In genomic region chr4:26020083-26020668, GRCh38 we compare ENCODE assay signal across 11 cellular contexts.
A peak's percentile ranks its signal among the peaks of the same experiment; 100 is the strongest.
DNase-seq lines count a peak whose midpoint lies in the region; ATAC-seq lines count a peak whose summit lies in the region.
"Had no signal": no experiment of that assay in that cellular context is flagged by ENCODE, and none has a peak within 500 bp of the region (broad histone marks: within the 10 kb centered on the region; RNA-seq: fewer than 3 reads in every experiment).

No MANE protein-coding gene starts in this region.

- peak overlapping the region; percentile 70 for H3K27ac Mint-ChIP-seq in dendritic cell treated with granulocyte-macrophage colony-stimulating factor and Interleukin-4, amounts not matched to agents 40 ng/mL and 50 ng/mL, for 4 days

- peaks cover 71% of the 10 kb centered on the region for H3K4me1 Mint-ChIP-seq in dendritic cell treated with granulocyte-macrophage colony-stimulating factor and Interleukin-4, amounts not matched to agents 40 ng/mL and 50 ng/mL, for 4 days (ENCODE audit: low read depth)

- no peak for DNase-seq in activated CD4-positive, CD25-positive, alpha-beta regulatory T cell (lab: John Stamatoyannopoulos, UW)
- peak; percentile 67 for DNase-seq in RPMI7951 (ENCODE audit: low read depth)
- peak; percentile 9 to 42 for DNase-seq in stimulated activated CD4-positive, alpha-beta T cell treated with anti-CD3 and anti-CD28 coated beads, Interleukin-2, amount 100 ng/mL, for 24 hours
- DNase-seq in NCI-H345 (lab: John Stamatoyannopoulos, UW), result no peak
- DNase-seq: NCI-H446, nephron progenitor cell had no signal

- H3K9me3 Mint-ChIP-seq in dendritic cell treated with granulocyte-macrophage colony-stimulating factor and Interleukin-4, amounts not matched to agents 40 ng/mL and 50 ng/mL, for 4 days, result no peaks in the 10 kb centered on the region
- H3K9me3 Mint-ChIP-seq: nephron progenitor cell had no signal

- intact Hi-C loops in dendritic cell treated with granulocyte-macrophage colony-stimulating factor and Interleukin-4, amounts not matched to agents 40 ng/mL and 50 ng/mL, for 4 days (cut with micrococcal nuclease), result loop anchor here (2.0 kb wide), 1 partner anchor 19 kb away; no protein-coding TSS in a partner anchor

- no peak overlapping the region for H3K4me3 Mint-ChIP-seq in dendritic cell treated with granulocyte-macrophage colony-stimulating factor and Interleukin-4, amounts not matched to agents 40 ng/mL and 50 ng/mL, for 4 days
- H3K4me3 Mint-ChIP-seq: nephron progenitor cell had no signal

- no peaks in the 10 kb centered on the region for H3K36me3 Mint-ChIP-seq in dendritic cell treated with granulocyte-macrophage colony-stimulating factor and Interleukin-4, amounts not matched to agents 40 ng/mL and 50 ng/mL, for 4 days (ENCODE audit: low read depth)

- ATAC-seq in activated CD4-positive, CD25-positive, alpha-beta regulatory T cell treated with anti-CD3 and anti-CD28 coated beads, Interleukin-2, amount 50 U/mL, for 24 hours, result peak; percentile 85 to 93
- ATAC-seq in HG03139 (IDR thresholded peaks at IDR 0.05; ENCODE audit: unreplicated experiment) (no peak), HG02610 (IDR thresholded peaks at IDR 0.05; ENCODE audit: unreplicated experiment) (no peak)
- ATAC-seq: esophagus mucosa had no signal

- peaks cover 15% of the 10 kb centered on the region for H3K27me3 Mint-ChIP-seq in dendritic cell treated with granulocyte-macrophage colony-stimulating factor and Interleukin-4, amounts not matched to agents 40 ng/mL and 50 ng/mL, for 4 days

Comparison
In these comparisons a context has a peak if more than half of its experiments do, and no peak if none do; other contexts are left out.
1. ATAC-seq: peak in activated CD4-positive, CD25-positive, alpha-beta regulatory T cell treated with anti-CD3 and anti-CD28 coated beads, Interleukin-2, amount 50 U/mL, for 24 hours (2 of 2); none in HG03139 (single experiment) and HG02610 (single experiment).
2. DNase-seq: peak in RPMI7951 (single experiment) and stimulated activated CD4-positive, alpha-beta T cell treated with anti-CD3 and anti-CD28 coated beads, Interleukin-2, amount 100 ng/mL, for 24 hours (2 of 2); none in activated CD4-positive, CD25-positive, alpha-beta regulatory T cell (0 of 4) and NCI-H345 (single experiment).